20 cellular contexts compared by ENCODE assay signal in the genomic region with DNA sequence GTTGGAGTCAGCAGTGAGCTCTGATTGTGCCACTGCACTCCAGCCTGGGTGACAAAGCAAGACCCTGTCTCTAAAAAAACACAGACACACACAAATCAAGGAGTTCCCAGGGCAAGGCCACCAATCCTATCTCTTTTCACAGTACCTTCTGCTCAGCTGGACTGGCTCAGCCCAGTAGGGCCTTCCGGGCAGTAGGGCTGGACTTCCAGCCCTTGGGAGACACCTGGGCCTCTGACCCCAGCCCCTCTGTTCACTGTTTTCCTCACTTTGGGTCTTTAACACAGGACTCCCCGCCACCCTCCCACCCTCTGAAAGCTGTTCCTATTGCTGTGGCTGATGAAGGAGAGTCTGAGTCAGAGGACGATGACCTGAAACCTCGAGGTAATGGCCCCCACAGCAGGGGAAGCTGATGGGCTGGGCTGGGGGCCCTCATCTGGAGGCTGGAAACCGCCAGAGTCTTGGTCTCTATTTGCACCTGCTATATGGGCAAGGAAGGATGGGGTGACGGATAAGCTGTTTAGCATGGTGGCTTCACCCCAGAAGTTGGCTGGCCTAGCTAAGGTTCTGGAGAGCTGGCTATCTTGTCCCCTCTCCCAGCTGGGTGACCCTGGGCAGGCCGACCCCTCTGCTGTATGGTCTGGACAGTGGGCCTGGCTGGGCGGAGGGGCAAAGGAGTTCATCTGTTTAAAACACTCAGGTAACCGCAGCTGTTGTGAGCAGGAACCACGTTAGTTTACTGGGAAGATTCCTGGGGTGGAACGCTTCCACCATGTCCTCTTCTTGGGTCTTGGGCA. TPM values are rescaled to one million over a fixed set of nuclear protein-coding genes. Genes with fewer than 3 reads are reported as not detected.
DNase-seq lines count a peak whose midpoint lies in the region; ATAC-seq and TF ChIP-seq lines count a peak whose summit lies in the region.
"Had no signal": no experiment of that assay in that cellular context is flagged by ENCODE, and none has a peak within 500 bp of the region (broad histone marks: within the 10 kb centered on the region; RNA-seq: fewer than 3 reads in every experiment).

No MANE protein-coding gene starts in this region.

- 72% methylated on average over 10 of the region's 11 CpGs for WGBS in mesenchymal stem cell

- TF ChIP-seq CTCF in glutamatergic neuron (IDR thresholded peaks at IDR 0.05; ENCODE audit: partially characterized antibody, unreplicated experiment) = no peak

- H4K8ac ChIP-seq in mesenchymal stem cell (ENCODE audit: low read length) = no peak overlapping the region

- H2BK12ac ChIP-seq in mesenchymal stem cell (ENCODE audit: low read length in 2 of 2) = no peak overlapping the region

- H3K4me3 ChIP-seq in CD4-positive, CD25-positive, alpha-beta regulatory T cell (ENCODE audit: low read depth, low read length) = no peak overlapping the region
- no peak overlapping the region for H3K4me3 ChIP-seq in mesenchymal stem cell (ENCODE audit: insufficient read depth in 1 of 2, low read depth in 1 of 2, low read length in 2 of 2)
- H3K4me3 ChIP-seq: right atrium auricular region, uterus had no signal

- no peak overlapping the region for H3K4me2 ChIP-seq in mesenchymal stem cell (ENCODE audit: low read length, poor library complexity, severe bottlenecking)

- H2BK15ac ChIP-seq in mesenchymal stem cell (ENCODE audit: low read depth, poor library complexity, severe bottlenecking) = no peak overlapping the region

- no peak overlapping the region for H3K23ac ChIP-seq in mesenchymal stem cell (ENCODE audit: low read length in 2 of 2)

- no peaks in the 10 kb centered on the region for H3K79me1 ChIP-seq in mesenchymal stem cell (replicated peaks; ENCODE audit: low read length, poor library complexity, severe bottlenecking)

- H2AFZ ChIP-seq in mesenchymal stem cell (ENCODE audit: low read depth, low read length) = no peak overlapping the region

- no peaks in the 10 kb centered on the region for H3K27me3 ChIP-seq in CD4-positive, CD25-positive, alpha-beta regulatory T cell (ENCODE audit: control insufficient read depth, insufficient read depth, low read length)
- no peaks in the 10 kb centered on the region for H3K27me3 ChIP-seq in mesenchymal stem cell (ENCODE audit: control insufficient read depth in 1 of 2, insufficient read depth in 1 of 2, low read length in 2 of 2)
- H3K27me3 ChIP-seq: foreskin keratinocyte, right atrium auricular region, uterus had no signal

- H3K9me3 Mint-ChIP-seq in CD4-positive, CD25-positive, alpha-beta regulatory T cell = no peaks in the 10 kb centered on the region
- no peaks in the 10 kb centered on the region for H3K9me3 Mint-ChIP-seq in activated CD4-positive, alpha-beta memory T cell treated with anti-CD3 and anti-CD28 coated beads, Interleukin-2, amount 10 ng/mL, durations not matched to agents 7 days and 5 days
- H3K9me3 Mint-ChIP-seq in activated naive CD8-positive, alpha-beta T cell treated with anti-CD3 and anti-CD28 coated beads, Interleukin-2, amount 50 U/mL, for 24 hours = no peaks in the 10 kb centered on the region
- peaks cover 3% of the 10 kb centered on the region for H3K9me3 Mint-ChIP-seq in glutamatergic neuron (ENCODE audit: unreplicated experiment)
- H3K9me3 Mint-ChIP-seq: H9 had no signal

- no peaks in the 10 kb centered on the region for H3K9me3 ChIP-seq in CD4-positive, CD25-positive, alpha-beta regulatory T cell (ENCODE audit: control insufficient read depth in 2 of 2, low read length in 2 of 2)
- no peaks in the 10 kb centered on the region for H3K9me3 ChIP-seq in mesenchymal stem cell (ENCODE audit: control insufficient read depth, low read length)
- H3K9me3 ChIP-seq: right atrium auricular region, uterus had no signal

- CTCF ChIA-PET in activated CD4-positive, alpha-beta memory T cell treated with anti-CD3 and anti-CD28 coated beads, Interleukin-2, amount 10 ng/mL, durations not matched to agents 7 days and 5 days (lab: Charles Lee) = interaction anchor here (1.1 to 1.2 kb wide), 3 partner anchors 9 to 28 kb away, joined by 3 to 5 read pairs (median 4); no protein-coding TSS in a partner anchor

- no peaks in the 10 kb centered on the region for H3K27me3 Mint-ChIP-seq in CD4-positive, CD25-positive, alpha-beta regulatory T cell
- H3K27me3 Mint-ChIP-seq in activated CD4-positive, alpha-beta memory T cell treated with anti-CD3 and anti-CD28 coated beads, Interleukin-2, amount 10 ng/mL, durations not matched to agents 7 days and 5 days = no peaks in the 10 kb centered on the region
- H3K27me3 Mint-ChIP-seq in activated naive CD8-positive, alpha-beta T cell treated with anti-CD3 and anti-CD28 coated beads, Interleukin-2, amount 50 U/mL, for 24 hours = no peaks in the 10 kb centered on the region
- peaks cover 2% of the 10 kb centered on the region for H3K27me3 Mint-ChIP-seq in glutamatergic neuron (ENCODE audit: unreplicated experiment)
- H3K27me3 Mint-ChIP-seq: B cell had no signal

- H2BK5ac ChIP-seq in mesenchymal stem cell (ENCODE audit: low read depth, low read length, poor library complexity, severe bottlenecking) = no peak overlapping the region

- peak overlapping the region; percentile 74 to 91 (median 89) for H3K27ac Mint-ChIP-seq in CD4-positive, CD25-positive, alpha-beta regulatory T cell
- peak overlapping the region; percentile 74 for H3K27ac Mint-ChIP-seq in activated CD4-positive, alpha-beta memory T cell treated with anti-CD3 and anti-CD28 coated beads, Interleukin-2, amount 10 ng/mL, durations not matched to agents 7 days and 5 days
- H3K27ac Mint-ChIP-seq in activated naive CD8-positive, alpha-beta T cell treated with anti-CD3 and anti-CD28 coated beads, Interleukin-2, amount 50 U/mL, for 24 hours = peak overlapping the region; percentile 82
- H3K27ac Mint-ChIP-seq in glutamatergic neuron (ENCODE audit: unreplicated experiment) = no peak overlapping the region
- H3K27ac Mint-ChIP-seq: H9 had no signal

- peaks cover 46% of the 10 kb centered on the region for H3K36me3 ChIP-seq in CD4-positive, CD25-positive, alpha-beta regulatory T cell (ENCODE audit: control insufficient read depth, insufficient read depth, low read length)
- peaks cover 48 to 74% of the 10 kb centered on the region in 2 experiments for H3K36me3 ChIP-seq in mesenchymal stem cell (ENCODE audit: control insufficient read depth in 1 of 2, insufficient read depth in 2 of 2, low read depth in 1 of 2, low read length in 2 of 2)
- H3K36me3 ChIP-seq: uterus had no signal

- H3K36me3 Mint-ChIP-seq in CD4-positive, CD25-positive, alpha-beta regulatory T cell = peaks cover 39% of the 10 kb centered on the region
- peaks cover 59% of the 10 kb centered on the region for H3K36me3 Mint-ChIP-seq in activated CD4-positive, alpha-beta memory T cell treated with anti-CD3 and anti-CD28 coated beads, Interleukin-2, amount 10 ng/mL, durations not matched to agents 7 days and 5 days (ENCODE audit: low read depth)
- H3K36me3 Mint-ChIP-seq in activated naive CD8-positive, alpha-beta T cell treated with anti-CD3 and anti-CD28 coated beads, Interleukin-2, amount 50 U/mL, for 24 hours (ENCODE audit: low read depth) = peaks cover 49% of the 10 kb centered on the region
- H3K36me3 Mint-ChIP-seq in glutamatergic neuron (ENCODE audit: unreplicated experiment) = peaks cover 5% of the 10 kb centered on the region

- no peak overlapping the region for H3K9ac ChIP-seq in mesenchymal stem cell (ENCODE audit: low read length)

- H3K18ac ChIP-seq in mesenchymal stem cell (ENCODE audit: low read depth in 1 of 2, low read length in 2 of 2) = no peak overlapping the region

- DNase-seq in activated CD4-positive, CD25-positive, alpha-beta regulatory T cell (lab: John Stamatoyannopoulos, UW) = no peak
- peak in 1 of 3 donors; percentile 28 for DNase-seq in CD4-positive, CD25-positive, alpha-beta regulatory T cell
- no peak for DNase-seq in activated CD4-positive, alpha-beta memory T cell treated with anti-CD3 and anti-CD28 coated beads, Interleukin-2, amount 10 ng/mL, durations not matched to agents 7 days and 5 days
- peak; percentile 56 for DNase-seq in activated naive CD8-positive, alpha-beta T cell treated with anti-CD3 and anti-CD28 coated beads, Interleukin-2, amount 50 U/mL, for 24 hours
- DNase-seq in hypothalamus (lab: John Stamatoyannopoulos, UW) (no peak), mesenchymal stem cell (no peak), glutamatergic neuron (no peak)
- DNase-seq: 8988T, foreskin keratinocyte, H9, kidney glomerular epithelial cell, mammary epithelial cell, NCI-H1417, NCI-H524 treated with DMSO at 0.1 percent for 48 hours, SHP77, uterus had no signal

- H3K14ac ChIP-seq in mesenchymal stem cell (ENCODE audit: low read length in 2 of 2) = no peak overlapping the region

- peak; percentile 50 to 66 for ATAC-seq in activated CD4-positive, CD25-positive, alpha-beta regulatory T cell treated with anti-CD3 and anti-CD28 coated beads, Interleukin-2, amount 50 U/mL, for 24 hours
- no peak for ATAC-seq in CD4-positive, CD25-positive, alpha-beta regulatory T cell (ENCODE audit: low read depth in 2 of 2)
- peak; percentile 74 for ATAC-seq in activated naive CD8-positive, alpha-beta T cell treated with anti-CD3 and anti-CD28 coated beads, Interleukin-2, amount 50 U/mL, for 24 hours
- ATAC-seq: foreskin keratinocyte had no signal

- peak overlapping the region; percentile 56 for H3K27ac ChIP-seq in CD4-positive, CD25-positive, alpha-beta regulatory T cell (ENCODE audit: insufficient read depth, low read length, poor library complexity, severe bottlenecking)
- no peak overlapping the region for H3K27ac ChIP-seq in mesenchymal stem cell (ENCODE audit: low read length, poor library complexity, severe bottlenecking)
- H3K27ac ChIP-seq: epithelial cell of prostate, foreskin keratinocyte, right atrium auricular region, uterus had no signal

- H4K91ac ChIP-seq in mesenchymal stem cell (ENCODE audit: low read length) = no peak overlapping the region

- no peak overlapping the region for H3K4me3 Mint-ChIP-seq in CD4-positive, CD25-positive, alpha-beta regulatory T cell
- H3K4me3 Mint-ChIP-seq in activated CD4-positive, alpha-beta memory T cell treated with anti-CD3 and anti-CD28 coated beads, Interleukin-2, amount 10 ng/mL, durations not matched to agents 7 days and 5 days = no peak overlapping the region
- peak overlapping the region; percentile 5 for H3K4me3 Mint-ChIP-seq in activated naive CD8-positive, alpha-beta T cell treated with anti-CD3 and anti-CD28 coated beads, Interleukin-2, amount 50 U/mL, for 24 hours
- no peak overlapping the region for H3K4me3 Mint-ChIP-seq in glutamatergic neuron (ENCODE audit: unreplicated experiment)
- H3K4me3 Mint-ChIP-seq: B cell, H9 had no signal

- no peak overlapping the region for H3K4ac ChIP-seq in mesenchymal stem cell (ENCODE audit: low read depth in 1 of 2, low read length in 2 of 2)

- H3K4me1 Mint-ChIP-seq in CD4-positive, CD25-positive, alpha-beta regulatory T cell = peaks cover 6 to 52% (median 34%) of the 10 kb centered on the region in 4 donors
- H3K4me1 Mint-ChIP-seq in activated CD4-positive, alpha-beta memory T cell treated with anti-CD3 and anti-CD28 coated beads, Interleukin-2, amount 10 ng/mL, durations not matched to agents 7 days and 5 days = peaks cover 70% of the 10 kb centered on the region
- peaks cover 63% of the 10 kb centered on the region for H3K4me1 Mint-ChIP-seq in activated naive CD8-positive, alpha-beta T cell treated with anti-CD3 and anti-CD28 coated beads, Interleukin-2, amount 50 U/mL, for 24 hours
- peaks cover 14% of the 10 kb centered on the region for H3K4me1 Mint-ChIP-seq in glutamatergic neuron (ENCODE audit: low read depth, unreplicated experiment)
- H3K4me1 Mint-ChIP-seq: H9 had no signal

- POLR2A ChIA-PET in activated CD4-positive, alpha-beta memory T cell treated with anti-CD3 and anti-CD28 coated beads, Interleukin-2, amount 10 ng/mL, durations not matched to agents 7 days and 5 days (lab: Charles Lee) = interaction anchor here (0.8 to 12.5 kb wide), 7 partner anchors 8 to 207 kb away, joined by 3 to 301 read pairs (median 3); partner anchors contain the start of genes C9orf78, TOR1B and USP20

- H3K4me1 ChIP-seq in CD4-positive, CD25-positive, alpha-beta regulatory T cell (ENCODE audit: control insufficient read depth, insufficient read depth, low read length, poor library complexity, severe bottlenecking) = peaks cover 54% of the 10 kb centered on the region
- H3K4me1 ChIP-seq in mesenchymal stem cell (ENCODE audit: control insufficient read depth, insufficient read depth, low read depth, low read length) = peaks cover 15% of the 10 kb centered on the region
- H3K4me1 ChIP-seq: right atrium auricular region, uterus had no signal

- no peak overlapping the region for H2AK5ac ChIP-seq in mesenchymal stem cell (ENCODE audit: low read length, severe bottlenecking)

- no peak overlapping the region for H2BK120ac ChIP-seq in mesenchymal stem cell (ENCODE audit: low read depth, low read length)

RNA-seq across cellular contexts. Expression of gene USP20, which starts 25.6 kb away (rescaled TPM):
- total RNA-seq in CD4-positive, CD25-positive, alpha-beta regulatory T cell = 116 TPM
- 10 to 100 TPM; 37.1 to 54.7 (median 46.9) TPM for polyA plus RNA-seq in CD4-positive, CD25-positive, alpha-beta regulatory T cell
- total RNA-seq in activated CD4-positive, alpha-beta memory T cell treated with anti-CD3 and anti-CD28 coated beads, Interleukin-2, amount 10 ng/mL, durations not matched to agents 7 days and 5 days = 10 to 100 TPM; 86.4 to 87.6 TPM
- polyA plus RNA-seq in mesenchymal stem cell (2013, experiment 1 of 2) = 7.6 TPM
- 7.5 TPM for polyA plus RNA-seq in mesenchymal stem cell (2013, experiment 2 of 2)
- 93.5 TPM for total RNA-seq in glutamatergic neuron (ENCODE audit: unreplicated experiment)

RNA-seq across cellular contexts. Expression of gene C9orf78, which starts 25.8 kb away (rescaled TPM):
- total RNA-seq in CD4-positive, CD25-positive, alpha-beta regulatory T cell = 91.6 TPM
- polyA plus RNA-seq in CD4-positive, CD25-positive, alpha-beta regulatory T cell = 100 to 1,000 TPM; 155 to 196 (median 170) TPM
- total RNA-seq in activated CD4-positive, alpha-beta memory T cell treated with anti-CD3 and anti-CD28 coated beads, Interleukin-2, amount 10 ng/mL, durations not matched to agents 7 days and 5 days = 10 to 100 TPM; 61.6 to 66.2 TPM
- polyA plus RNA-seq in mesenchymal stem cell (2013, experiment 1 of 2) = 36.7 TPM
- 38.1 TPM for polyA plus RNA-seq in mesenchymal stem cell (2013, experiment 2 of 2)
- 46.1 TPM for total RNA-seq in glutamatergic neuron (ENCODE audit: unreplicated experiment)

RNA-seq across cellular contexts. Expression of gene TOR1A, which starts 36.9 kb away (rescaled TPM):
- total RNA-seq in CD4-positive, CD25-positive, alpha-beta regulatory T cell = 19.3 TPM
- polyA plus RNA-seq in CD4-positive, CD25-positive, alpha-beta regulatory T cell = 10 to 100 TPM; 63.6 to 72.7 (median 69.6) TPM
- total RNA-seq in activated CD4-positive, alpha-beta memory T cell treated with anti-CD3 and anti-CD28 coated beads, Interleukin-2, amount 10 ng/mL, durations not matched to agents 7 days and 5 days = 10 to 100 TPM; 54.6 to 56.9 TPM
- 62.4 TPM for polyA plus RNA-seq in mesenchymal stem cell (2013, experiment 1 of 2)
- polyA plus RNA-seq in mesenchymal stem cell (2013, experiment 2 of 2) = 62.2 TPM
- 42.3 TPM for total RNA-seq in glutamatergic neuron (ENCODE audit: unreplicated experiment)

RNA-seq across cellular contexts. Expression of gene TOR1B, which starts 57.9 kb away (rescaled TPM):
- 25.5 TPM for total RNA-seq in CD4-positive, CD25-positive, alpha-beta regulatory T cell
- 10 to 100 TPM; 11.6 to 27.2 (median 14.5) TPM for polyA plus RNA-seq in CD4-positive, CD25-positive, alpha-beta regulatory T cell
- total RNA-seq in activated CD4-positive, alpha-beta memory T cell treated with anti-CD3 and anti-CD28 coated beads, Interleukin-2, amount 10 ng/mL, durations not matched to agents 7 days and 5 days = 10 to 100 TPM; 29.0 to 30.8 TPM
- 30.4 TPM for polyA plus RNA-seq in mesenchymal stem cell (2013, experiment 1 of 2)
- 33.2 TPM for polyA plus RNA-seq in mesenchymal stem cell (2013, experiment 2 of 2)
- total RNA-seq in glutamatergic neuron (ENCODE audit: unreplicated experiment) = 33.5 TPM

Comparison
In these comparisons a context has a peak if more than half of its experiments do, and no peak if none do; other contexts are left out.
1. ATAC-seq: peak in activated CD4-positive, CD25-positive, alpha-beta regulatory T cell treated with anti-CD3 and anti-CD28 coated beads, Interleukin-2, amount 50 U/mL, for 24 hours (2 of 2) and activated naive CD8-positive, alpha-beta T cell treated with anti-CD3 and anti-CD28 coated beads, Interleukin-2, amount 50 U/mL, for 24 hours (single experiment); none in CD4-positive, CD25-positive, alpha-beta regulatory T cell (0 of 2).